ENCODE assay signal across 27 cellular contexts in the genomic region with DNA sequence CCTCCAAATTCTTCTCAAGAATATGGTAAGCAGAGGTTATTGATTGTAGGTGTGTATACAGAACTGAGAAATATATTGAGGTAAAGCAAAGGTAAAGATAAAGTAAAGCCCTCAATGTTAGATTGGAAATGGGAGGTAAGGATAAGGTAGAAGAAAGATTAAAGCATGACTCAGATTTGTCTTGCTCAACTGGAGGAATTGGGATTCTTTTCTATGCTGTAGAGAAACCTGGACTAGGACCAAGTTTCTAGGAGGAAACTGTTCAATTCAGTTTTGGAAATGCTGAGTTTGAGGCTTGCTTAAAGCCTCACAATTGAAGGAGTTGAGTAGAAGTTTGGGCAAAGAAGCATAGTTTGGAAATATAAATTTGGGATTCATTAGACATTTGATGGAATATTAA.
DNase-seq lines count a peak whose midpoint lies in the region; ATAC-seq, FAIRE-seq and TF ChIP-seq lines count a peak whose summit lies in the region.
"Had no signal": no experiment of that assay in that cellular context is flagged by ENCODE, and none has a peak within 500 bp of the region (broad histone marks: within the 10 kb centered on the region; RNA-seq: fewer than 3 reads in every experiment).

No MANE protein-coding gene starts in this region.

- H3K4me3 ChIP-seq in breast epithelium: no peak overlapping the region
- no peak overlapping the region for H3K4me3 ChIP-seq in fibroblast of the aortic adventitia (ENCODE audit: low read depth, low read length)
- H3K4me3 ChIP-seq in CD4-positive, alpha-beta memory T cell (ENCODE audit: low read length in 2 of 2): no peak overlapping the region
- H3K4me3 ChIP-seq: BLaER1, dorsolateral prefrontal cortex, hepatocyte had no signal

- no peaks in the 10 kb centered on the region for H3K27me3 Mint-ChIP-seq in MCF 10A (ENCODE audit: insufficient read depth, unreplicated experiment)
- no peaks in the 10 kb centered on the region for H3K27me3 Mint-ChIP-seq in CD4-positive, alpha-beta memory T cell
- H3K27me3 Mint-ChIP-seq: activated CD4-positive, alpha-beta T cell treated with anti-CD3 and anti-CD28 coated beads, Interleukin-2, amount 10 ng/mL, durations not matched to agents 7 days and 5 days; progenitor cell of endocrine pancreas had no signal

- H3K27ac Mint-ChIP-seq in MCF 10A (ENCODE audit: low read depth, unreplicated experiment): peak overlapping the region; percentile 61
- no peak overlapping the region for H3K27ac Mint-ChIP-seq in CD4-positive, alpha-beta memory T cell
- H3K27ac Mint-ChIP-seq: activated CD4-positive, alpha-beta T cell treated with anti-CD3 and anti-CD28 coated beads, Interleukin-2, amount 10 ng/mL, durations not matched to agents 7 days and 5 days; activated T-helper 2 cell treated with anti-CD3 and anti-CD28 coated beads, Interferon-gamma antibody, Interleukin-2, Interleukin-4, amounts not matched to agents 10 μg/mL and 5 μg/mL and 100 μg/mL, durations not matched to agents 14 hours and 24 hours and 36 hours; natural killer cell; progenitor cell of endocrine pancreas had no signal

- H3K4me1 Mint-ChIP-seq in MCF 10A (ENCODE audit: insufficient read depth, unreplicated experiment): peaks cover 18% of the 10 kb centered on the region
- no peaks in the 10 kb centered on the region for H3K4me1 Mint-ChIP-seq in CD4-positive, alpha-beta memory T cell
- H3K4me1 Mint-ChIP-seq: activated CD4-positive, alpha-beta T cell treated with anti-CD3 and anti-CD28 coated beads, Interleukin-2, amount 10 ng/mL, durations not matched to agents 7 days and 5 days; natural killer cell had no signal

- CTCF ChIA-PET in MCF 10A (lab: Yijun Ruan, JAX): interaction anchor here (0.8 to 1.2 kb wide), 2 partner anchors 13 to 667 kb away, joined by 3 to 4 read pairs; no protein-coding TSS in a partner anchor
- CTCF ChIA-PET in CD4-positive, alpha-beta memory T cell (lab: Charles Lee; ENCODE audit: partially characterized antibody): no interaction called here

- ATAC-seq in HG03045 (IDR thresholded peaks at IDR 0.05; ENCODE audit: unreplicated experiment): no peak
- ATAC-seq: natural killer cell, Right ventricle myocardium inferior had no signal

- POLR2A ChIA-PET in MCF 10A (lab: Yijun Ruan, JAX): interaction anchor here (0.7 kb wide), 1 partner anchor 15 kb away, joined by 3 read pairs; no protein-coding TSS in a partner anchor
- POLR2A ChIA-PET in CD4-positive, alpha-beta memory T cell (lab: Charles Lee; ENCODE audit: partially characterized antibody): no interaction called here

- H3K9me3 Mint-ChIP-seq in MCF 10A (ENCODE audit: unreplicated experiment): no peaks in the 10 kb centered on the region
- peaks cover 0 to 9% (median 3%) of the 10 kb centered on the region in 8 donors for H3K9me3 Mint-ChIP-seq in CD4-positive, alpha-beta memory T cell
- H3K9me3 Mint-ChIP-seq: activated CD4-positive, alpha-beta T cell treated with anti-CD3 and anti-CD28 coated beads, Interleukin-2, amount 10 ng/mL, durations not matched to agents 7 days and 5 days had no signal

- no peaks in the 10 kb centered on the region for H3K36me3 Mint-ChIP-seq in MCF 10A (ENCODE audit: insufficient read depth, unreplicated experiment)
- no peaks in the 10 kb centered on the region for H3K36me3 Mint-ChIP-seq in CD4-positive, alpha-beta memory T cell

- intact Hi-C loops in MCF 10A (cut with micrococcal nuclease) (no loop called here), breast epithelium (cut with DNase I; ENCODE audit: low total_unique reads) (no loop called here)
- intact Hi-C loops in CD4-positive, alpha-beta memory T cell (cut with micrococcal nuclease): no loop called here

- no peaks in the 10 kb centered on the region for H3K27me3 ChIP-seq in breast epithelium
- H3K27me3 ChIP-seq in CD4-positive, alpha-beta memory T cell (ENCODE audit: insufficient read depth, low read length): no peaks in the 10 kb centered on the region
- H3K27me3 ChIP-seq: BLaER1, dorsolateral prefrontal cortex, hepatocyte had no signal

- FAIRE-seq in GM12891 (lab: Jason Lieb, UNC): no peak
- FAIRE-seq: GM12892, small intestine had no signal

- no peak overlapping the region for H3K27ac ChIP-seq in breast epithelium
- H3K27ac ChIP-seq in CD4-positive, alpha-beta memory T cell (ENCODE audit: low read depth, low read length): no peak overlapping the region
- H3K27ac ChIP-seq: 22Rv1, BLaER1, dorsolateral prefrontal cortex, hepatocyte had no signal

- no peak overlapping the region for H3K4me3 Mint-ChIP-seq in MCF 10A (ENCODE audit: unreplicated experiment)
- H3K4me3 Mint-ChIP-seq in CD4-positive, alpha-beta memory T cell: no peak overlapping the region
- H3K4me3 Mint-ChIP-seq: activated CD4-positive, alpha-beta T cell treated with anti-CD3 and anti-CD28 coated beads, Interleukin-2, amount 10 ng/mL, durations not matched to agents 7 days and 5 days; natural killer cell had no signal

- no peaks in the 10 kb centered on the region for H3K36me3 ChIP-seq in breast epithelium
- no peaks in the 10 kb centered on the region for H3K36me3 ChIP-seq in CD4-positive, alpha-beta memory T cell (ENCODE audit: insufficient read depth, low read length)
- H3K36me3 ChIP-seq: BLaER1 had no signal

- peak; percentile 85 for DNase-seq in MCF 10A (ENCODE audit: unreplicated experiment)
- DNase-seq in breast epithelium (ENCODE audit: low spot score in 2 of 2): no peak
- DNase-seq in amniotic epithelial cell (ENCODE audit: low read depth): peak; percentile 59
- peak; percentile 80 for DNase-seq in fibroblast of the aortic adventitia (ENCODE audit: low read depth)
- no peak for DNase-seq in CD4-positive, alpha-beta memory T cell
- no peak for DNase-seq in GM12891 (ENCODE audit: insufficient read length, low spot score)
- DNase-seq in T-helper 9 cell: no peak
- DNase-seq: activated CD4-positive, alpha-beta T cell treated with anti-CD3 and anti-CD28 coated beads, Interleukin-2, amount 10 ng/mL, durations not matched to agents 7 days and 5 days; dorsolateral prefrontal cortex; erythroblast; KG1; mesenchymal stem cell; natural killer cell; NCI-H1048; NCI-H1930; NK-92 treated with Interleukin-12 subunit alpha and Interleukin-12 subunit beta, amount 100 ng/mL, for 24 hours; small intestine; stimulated activated CD4-positive, alpha-beta T cell treated with anti-CD3 and anti-CD28 coated beads, Interleukin-4, amount 100 ng/mL, for 1 hour; SW 1271 had no signal

- H3K9me3 ChIP-seq in breast epithelium: no peaks in the 10 kb centered on the region
- H3K9me3 ChIP-seq in CD4-positive, alpha-beta memory T cell (ENCODE audit: control insufficient read depth in 1 of 2, low read length in 2 of 2): no peaks in the 10 kb centered on the region
- H3K9me3 ChIP-seq: BLaER1 had no signal

- BruUV-seq in MCF 10A (replicated peaks; lab: Mats Ljungman, UMichigan): no TSS peak

- TF ChIP-seq CTCF in MCF 10A (IDR thresholded peaks at IDR 0.05; ENCODE audit: unreplicated experiment) (no peak), breast epithelium (IDR thresholded peaks at IDR 0.05) (no peak), fibroblast of the aortic adventitia (IDR thresholded peaks at IDR 0.05; ENCODE audit: insufficient read depth, low read length) (no peak)

- TF ChIP-seq POLR2A in breast epithelium (IDR thresholded peaks at IDR 0.05) (no peak), GM12891 (IDR thresholded peaks at IDR 0.05; ENCODE audit: low read depth, low read length) (no peak)

- H3K4me1 ChIP-seq in breast epithelium: no peaks in the 10 kb centered on the region
- no peaks in the 10 kb centered on the region for H3K4me1 ChIP-seq in CD4-positive, alpha-beta memory T cell (ENCODE audit: insufficient read depth, low read length)
- H3K4me1 ChIP-seq: BLaER1 had no signal

TF ChIP-seq in GM12891, 5 proteins besides CTCF, POLR2A, EP300 and RAD21:
- TF ChIP-seq TAF1 (IDR thresholded peaks at IDR 0.05; ENCODE audit: low read depth, low read length) (no peak), POLR2AphosphoS5 (IDR thresholded peaks at IDR 0.05; ENCODE audit: low read depth, low read length) (no peak), POU2F2 (IDR thresholded peaks at IDR 0.05; ENCODE audit: low read depth, low read length) (no peak), SPI1 (IDR thresholded peaks at IDR 0.05; ENCODE audit: low read depth, low read length) (no peak), PAX5 (IDR thresholded peaks at IDR 0.05; ENCODE audit: insufficient read depth, low read length, severe bottlenecking) (no peak)

Comparison
In these comparisons a context has a peak if more than half of its experiments do, and no peak if none do; other contexts are left out.
1. DNase-seq: peak in MCF 10A (single experiment), amniotic epithelial cell (single experiment) and fibroblast of the aortic adventitia (single experiment); none in breast epithelium (0 of 2), CD4-positive, alpha-beta memory T cell (0 of 5), GM12891 (single experiment) and T-helper 9 cell (single experiment).